Comparison of ENCODE assay signal across 21 cellular contexts in genomic region chr4:185799442-185799841, GRCh38. TPM values are rescaled to one million over a fixed set of nuclear protein-coding genes. Genes with fewer than 3 reads are reported as not detected.
"Had no signal": no experiment of that assay in that cellular context is flagged by ENCODE, and none has a peak within 500 bp of the region (broad histone marks: within the 10 kb centered on the region; RNA-seq: fewer than 3 reads in every experiment).

No MANE protein-coding gene starts in this region.

- ATAC-seq: activated CD4-positive, CD25-positive, alpha-beta regulatory T cell treated with anti-CD3 and anti-CD28 coated beads, Interleukin-2, amount 50 U/mL, for 24 hours; activated CD8-positive, alpha-beta T cell treated with anti-CD3 and anti-CD28 coated beads for 36 hours; body of pancreas had no signal

- H3K36me3 ChIP-seq: ascending aorta, Peyer's patch had no signal

- DNase-seq: activated CD4-positive, alpha-beta T cell treated with anti-CD3 and anti-CD28 coated beads for 4 hours; activated CD8-positive, alpha-beta memory T cell treated with anti-CD3 and anti-CD28 coated beads, Interleukin-2, amount 50 U/mL, for 4 hours; activated CD8-positive, alpha-beta T cell treated with anti-CD3 and anti-CD28 coated beads for 36 hours; activated naive CD4-positive, alpha-beta T cell treated with anti-CD3 and anti-CD28 coated beads, Interleukin-2, amount 50 U/mL, for 16 hours; amniotic stem cell; body of pancreas; KG1; NCI-H1048; NCI-H1417 treated with DMSO at 0.1 percent for 48 hours; NCI-H1694 treated with DMSO at 0.1 percent for 48 hours; NCI-H2029 treated with DMSO at 0.1 percent for 48 hours; NCI-H345; NCI-H510A; NCI-H69; NK-92 treated with Interleukin-12 subunit alpha and Interleukin-12 subunit beta, amount 100 ng/mL, for 24 hours; OCI-M1; Peyer's patch; SHP77 treated with DMSO at 0.1 percent for 48 hours had no signal

- H3K27me3 ChIP-seq: ascending aorta, body of pancreas, Peyer's patch had no signal

- H3K4me3 ChIP-seq: ascending aorta, body of pancreas, Peyer's patch had no signal

- H3K4me1 ChIP-seq: ascending aorta, Peyer's patch had no signal

- H3K27ac ChIP-seq: ascending aorta, Peyer's patch, RWPE1 had no signal

- H3K9me3 ChIP-seq: ascending aorta, body of pancreas, Peyer's patch had no signal

RNA-seq across cellular contexts. Expression of gene SORBS2, which starts 12.6 kb away (rescaled TPM):
- total RNA-seq: activated CD8-positive, alpha-beta T cell treated with anti-CD3 and anti-CD28 coated beads for 36 hours had no signal
